Comparison of ENCODE assay signal across 1 cellular context in genomic region chr5:176642675-176643490, GRCh38.
TF ChIP-seq lines count a peak whose summit lies in the region.

No MANE protein-coding gene starts in this region.

TF ChIP-seq in K562, 482 proteins besides CTCF, POLR2A, EP300 and RAD21:
- TF ChIP-seq VEZF1 (CRISPR knock-in tag; IDR thresholded peaks at IDR 0.05) = peak; percentile 77
- no peak for TF ChIP-seq NCOA2 (IDR thresholded peaks at IDR 0.05; ENCODE audit: partially characterized antibody in 2 of 2)
- no peak for TF ChIP-seq GATAD2A (IDR thresholded peaks at IDR 0.05)
- TF ChIP-seq MYBL2 (IDR thresholded peaks at IDR 0.05; ENCODE audit: low read depth) = no peak
- no peak for TF ChIP-seq MYBL2 (CRISPR knock-in tag; IDR thresholded peaks at IDR 0.05; ENCODE audit: borderline replicate concordance)
- no peak for TF ChIP-seq CREB3L1 (IDR thresholded peaks at IDR 0.05; ENCODE audit: borderline replicate concordance, low read depth)
- TF ChIP-seq KLF16 (IDR thresholded peaks at IDR 0.05) = no peak
- no peak for TF ChIP-seq ZNF740 (CRISPR knock-in tag; IDR thresholded peaks at IDR 0.05)
- TF ChIP-seq ZNF740 (tag; IDR thresholded peaks at IDR 0.05) = peak in 1 of 2 experiments; percentile 65; a peak in 1 of 4 replicates
- TF ChIP-seq PYGO2 (tag; IDR thresholded peaks at IDR 0.05) = no peak
- no peak for TF ChIP-seq TGIF2 (CRISPR knock-in tag; IDR thresholded peaks at IDR 0.05)
- TF ChIP-seq KLF6 (CRISPR knock-in tag; IDR thresholded peaks at IDR 0.05; ENCODE audit: borderline replicate concordance) = no peak
- no peak for TF ChIP-seq ZNF384 (IDR thresholded peaks at IDR 0.05; ENCODE audit: low read depth, low read length)
- no peak for TF ChIP-seq IRF9 (tag; IDR thresholded peaks at IDR 0.05)
- TF ChIP-seq FOXP4 (CRISPR knock-in tag; IDR thresholded peaks at IDR 0.05; ENCODE audit: borderline replicate concordance) = no peak
TF ChIP-seq in K562: peak in this region for 2.
